ENCODE assay signal across 20 cellular contexts in genomic region chr7:37718585-37718984, GRCh38. TPM values are rescaled to one million over a fixed set of nuclear protein-coding genes. Genes with fewer than 3 reads are reported as not detected.
DNase-seq lines count a peak whose midpoint lies in the region; ATAC-seq and TF ChIP-seq lines count a peak whose summit lies in the region.
"Had no signal": no experiment of that assay in that cellular context is flagged by ENCODE, and none has a peak within 500 bp of the region (broad histone marks: within the 10 kb centered on the region; RNA-seq: fewer than 3 reads in every experiment).

No MANE protein-coding gene starts in this region.

- POLR2A ChIA-PET in A673 (lab: Charles Lee; ENCODE audit: low non-redundant PET), result no interaction called here

- no peaks in the 10 kb centered on the region for H3K36me3 ChIP-seq in A673 (ENCODE audit: insufficient read depth, low read length, poor library complexity, severe bottlenecking)

- H3K9me3 Mint-ChIP-seq in immature natural killer cell, result peaks cover 0 to 2% (median 0%) of the 10 kb centered on the region in 6 donors
- no peaks in the 10 kb centered on the region for H3K9me3 Mint-ChIP-seq in activated T-cell treated with anti-CD3 and anti-CD28 coated beads, Interleukin-2, amount 50 U/mL, for 72 hours
- H3K9me3 Mint-ChIP-seq: activated naive CD4-positive, alpha-beta T cell treated with anti-CD3 and anti-CD28 coated beads, Interleukin-2, amount 50 U/mL, for 72 hours; T-cell had no signal

- H3K27ac ChIP-seq in A673 (ENCODE audit: low read depth, low read length, poor library complexity, severe bottlenecking), result no peak overlapping the region
- H3K27ac ChIP-seq: RWPE1 had no signal

- intact Hi-C loops in A673 (cut with micrococcal nuclease; ENCODE audit: unreplicated experiment), result no loop called here

- peaks cover 9 to 14% (median 13%) of the 10 kb centered on the region in 3 donors for H3K36me3 Mint-ChIP-seq in immature natural killer cell
- H3K36me3 Mint-ChIP-seq in activated T-cell treated with anti-CD3 and anti-CD28 coated beads, Interleukin-2, amount 50 U/mL, for 72 hours (ENCODE audit: insufficient read depth in 2 of 2), result no peaks in the 10 kb centered on the region
- H3K36me3 Mint-ChIP-seq: activated naive CD4-positive, alpha-beta T cell treated with anti-CD3 and anti-CD28 coated beads, Interleukin-2, amount 50 U/mL, for 72 hours; T-cell had no signal

- ATAC-seq in GM18858 (IDR thresholded peaks at IDR 0.05; ENCODE audit: unreplicated experiment) (peak; percentile 56), GM21381 (IDR thresholded peaks at IDR 0.05; ENCODE audit: unreplicated experiment) (peak; percentile 63), HG02885 (IDR thresholded peaks at IDR 0.05; ENCODE audit: poor library complexity, unreplicated experiment) (peak; percentile 60), HG03039 (IDR thresholded peaks at IDR 0.05; ENCODE audit: unreplicated experiment) (no peak)
- ATAC-seq in activated T-cell treated with anti-CD3 and anti-CD28 coated beads, Interleukin-2, amount 50 U/mL, for 72 hours (replicated peaks in 1 of 2), result no peak
- ATAC-seq: activated CD4-positive, CD25-positive, alpha-beta regulatory T cell treated with anti-CD3 and anti-CD28 coated beads, Interleukin-2, amount 50 U/mL, for 24 hours; left ventricle myocardium superior; T-cell had no signal

- H3K9me3 ChIP-seq in A673 (ENCODE audit: low read depth, low read length, poor library complexity, severe bottlenecking), result no peaks in the 10 kb centered on the region

- no peak overlapping the region for H3K4me3 Mint-ChIP-seq in immature natural killer cell
- no peak overlapping the region for H3K4me3 Mint-ChIP-seq in activated T-cell treated with anti-CD3 and anti-CD28 coated beads, Interleukin-2, amount 50 U/mL, for 72 hours
- H3K4me3 Mint-ChIP-seq: T-cell had no signal

- H3K27ac Mint-ChIP-seq in immature natural killer cell, result peak overlapping the region; percentile 20 to 83 (median 56)
- no peak overlapping the region for H3K27ac Mint-ChIP-seq in activated T-cell treated with anti-CD3 and anti-CD28 coated beads, Interleukin-2, amount 50 U/mL, for 72 hours
- H3K27ac Mint-ChIP-seq: activated naive CD4-positive, alpha-beta T cell treated with anti-CD3 and anti-CD28 coated beads, Interleukin-2, amount 50 U/mL, for 72 hours; T-cell had no signal

- CTCF ChIA-PET in A673 (lab: Charles Lee), result no interaction called here

- no peaks in the 10 kb centered on the region for H3K4me1 ChIP-seq in A673 (ENCODE audit: insufficient read depth, low read length, poor library complexity, severe bottlenecking)

- H3K4me1 Mint-ChIP-seq in immature natural killer cell, result peaks cover 58 to 73% of the 10 kb centered on the region in 2 donors
- no peaks in the 10 kb centered on the region for H3K4me1 Mint-ChIP-seq in activated T-cell treated with anti-CD3 and anti-CD28 coated beads, Interleukin-2, amount 50 U/mL, for 72 hours (ENCODE audit: low read depth)

- H3K27me3 Mint-ChIP-seq in immature natural killer cell (ENCODE audit: low read depth in 3 of 3), result peaks cover 0 to 2% (median 0%) of the 10 kb centered on the region in 3 donors
- H3K27me3 Mint-ChIP-seq in activated T-cell treated with anti-CD3 and anti-CD28 coated beads, Interleukin-2, amount 50 U/mL, for 72 hours (ENCODE audit: low read depth), result peaks cover 14% of the 10 kb centered on the region
- H3K27me3 Mint-ChIP-seq: T-cell had no signal

- H3K4me3 ChIP-seq in A673 (ENCODE audit: low read depth, low read length, poor library complexity, severe bottlenecking), result no peak overlapping the region

- no TSS peak for BruUV-seq in A673 (replicated peaks; lab: Mats Ljungman, UMichigan)

- DNase-seq in immature natural killer cell (no peak), A673 (ENCODE audit: low spot score) (no peak), islet precursor cell (no peak)
- no peak for DNase-seq in activated T-cell treated with anti-CD3 and anti-CD28 coated beads, Interleukin-2, amount 50 U/mL, for 72 hours
- DNase-seq: activated CD8-positive, alpha-beta memory T cell treated with anti-CD3 and anti-CD28 coated beads, Interleukin-2, amount 50 U/mL, for 4 hours; effector CD8-positive, alpha-beta T cell; left ventricle myocardium superior; NCI-H1694 treated with DMSO at 0.1 percent for 48 hours; NCI-H526 treated with DMSO at 0.1 percent for 48 hours; stimulated activated CD4-positive, alpha-beta T cell treated with anti-CD3 and anti-CD28 coated beads, Interleukin-15, amount 100 ng/mL, for 24 hours; substantia nigra; T-cell had no signal

- TF ChIP-seq CTCF in A673 (conservative IDR thresholded peaks at IDR 0.05; ENCODE audit: low read depth, low read length), result no peak

- no peaks in the 10 kb centered on the region for H3K27me3 ChIP-seq in A673 (replicated peaks; ENCODE audit: insufficient read depth, low read depth, low read length, poor library complexity)

RNA-seq across cellular contexts. Expression of gene GPR141, which starts 35.0 kb away (rescaled TPM):
- polyA plus RNA-seq in immature natural killer cell, result 10 to 100 TPM in 2 of 3 donors, 1 to 10 TPM in 1; 9.4 to 24.8 (median 24.3) TPM
- total RNA-seq in activated T-cell treated with anti-CD3 and anti-CD28 coated beads, Interleukin-2, amount 50 U/mL, for 72 hours, result not detected
- not detected in 2 replicates for total RNA-seq in A673 (2021)
- total RNA-seq: activated naive CD4-positive, alpha-beta T cell treated with anti-CD3 and anti-CD28 coated beads, Interleukin-2, amount 50 U/mL, for 72 hours; HT1080 had no signal

Comparison
In these comparisons a context has a peak if more than half of its experiments do, and no peak if none do; other contexts are left out.
1. ATAC-seq: peak in GM18858 (single experiment), GM21381 (single experiment) and HG02885 (single experiment); none in activated T-cell treated with anti-CD3 and anti-CD28 coated beads, Interleukin-2, amount 50 U/mL, for 72 hours (0 of 2) and HG03039 (single experiment).